ENCODE assay signal across 19 cellular contexts in genomic region chr7:47317537-47317936, GRCh38.
A peak's percentile ranks its signal among the peaks of the same experiment; 100 is the strongest.
DNase-seq lines count a peak whose midpoint lies in the region; ATAC-seq and TF ChIP-seq lines count a peak whose summit lies in the region.
"Had no signal": no experiment of that assay in that cellular context is flagged by ENCODE, and none has a peak within 500 bp of the region (broad histone marks: within the 10 kb centered on the region; RNA-seq: fewer than 3 reads in every experiment).

No MANE protein-coding gene starts in this region.

- peaks cover 0 to 44% (median 7%) of the 10 kb centered on the region in 9 donors for H3K36me3 ChIP-seq in heart right ventricle
- peaks cover 3 to 43% (median 25%) of the 10 kb centered on the region in 5 donors for H3K36me3 ChIP-seq in subcutaneous abdominal adipose tissue (ENCODE audit: control insufficient read depth in 5 of 5, insufficient read depth in 5 of 5, low read length in 5 of 5)

- H3K27ac ChIP-seq in heart right ventricle (peak overlapping the region in 8 of 10 donors; percentile 3 to 90 (median 67)), coronary artery (no peak overlapping the region), subcutaneous abdominal adipose tissue (ENCODE audit: low read depth, low read length) (peak overlapping the region; percentile 13)

- no peaks in the 10 kb centered on the region for H3K9me3 ChIP-seq in heart right ventricle
- H3K9me3 ChIP-seq in subcutaneous abdominal adipose tissue (ENCODE audit: control insufficient read depth in 5 of 5, low read length in 5 of 5): no peaks in the 10 kb centered on the region
- H3K9me3 ChIP-seq: Caco-2, mucosa of descending colon had no signal

- H3K27me3 ChIP-seq in heart right ventricle (no peaks in the 10 kb centered on the region), subcutaneous abdominal adipose tissue (ENCODE audit: control insufficient read depth in 5 of 5, insufficient read depth in 4 of 5, low read length in 5 of 5) (no peaks in the 10 kb centered on the region)

- no peak overlapping the region for H3K9ac ChIP-seq in subcutaneous abdominal adipose tissue (ENCODE audit: low read length in 5 of 5)

- peaks cover 14 to 74% (median 51%) of the 10 kb centered on the region in 9 donors for H3K4me1 ChIP-seq in heart right ventricle
- peaks cover 2 to 55% (median 32%) of the 10 kb centered on the region in 5 donors for H3K4me1 ChIP-seq in subcutaneous abdominal adipose tissue (ENCODE audit: control insufficient read depth in 5 of 5, insufficient read depth in 5 of 5, low read length in 5 of 5)
- H3K4me1 ChIP-seq: Caco-2 had no signal

- ATAC-seq in heart right ventricle (no peak), HG02840 (IDR thresholded peaks at IDR 0.05; ENCODE audit: low FRiP score, unreplicated experiment) (no peak)
- ATAC-seq: mucosa of descending colon had no signal

- TF ChIP-seq CTCF in heart right ventricle (IDR thresholded peaks at IDR 0.05) (no peak), coronary artery (IDR thresholded peaks at IDR 0.05) (no peak)

- WGBS in heart right ventricle, 2 donors: 82 to 86% methylated on average over 2 of the region's 2 CpGs

- DNase-seq in heart right ventricle (no peak), cardiac septum (ENCODE audit: low spot score) (no peak), coronary artery (ENCODE audit: low spot score) (peak; percentile 19), myocyte (ENCODE audit: low read depth) (peak; percentile 78), NK-92 (lab: John Stamatoyannopoulos, UW; ENCODE audit: unreplicated experiment) (no peak), foreskin melanocyte (no peak)
- DNase-seq: activated CD4-positive, alpha-beta T cell treated with anti-CD3 and anti-CD28 coated beads, Interleukin-2, amount 50 U/mL, for 1 hour; activated naive CD8-positive, alpha-beta T cell treated with anti-CD3 and anti-CD28 coated beads for 36 hours; Caco-2; glutamatergic neuron; mucosa of descending colon; NCI-H1092; NCI-H187 treated with DMSO at 0.1 percent for 48 hours; NCI-H69; SHP77 treated with DMSO at 0.1 percent for 48 hours; stimulated activated CD8-positive, alpha-beta memory T cell treated with anti-CD3 and anti-CD28 coated beads, Interleukin-4, amount 100 ng/mL, for 48 hours; T-cell had no signal

- intact Hi-C loops in heart right ventricle (cut with DNase I) (no loop called here), cardiac septum (cut with DNase I) (no loop called here)

- H3K4me3 ChIP-seq in heart right ventricle (no peak overlapping the region), coronary artery (no peak overlapping the region), subcutaneous abdominal adipose tissue (ENCODE audit: low read depth in 1 of 5, low read length in 5 of 5) (no peak overlapping the region)
- H3K4me3 ChIP-seq: mucosa of descending colon had no signal

Comparison
In these comparisons a context has a peak if more than half of its experiments do, and no peak if none do; other contexts are left out.
1. DNase-seq: peak in coronary artery (single experiment) and myocyte (single experiment); none in heart right ventricle (0 of 2), cardiac septum (single experiment), NK-92 (single experiment) and foreskin melanocyte (single experiment).
2. H3K27ac ChIP-seq: peak in heart right ventricle (8 of 10) and subcutaneous abdominal adipose tissue (single experiment); none in coronary artery (0 of 2).